Comparison of ENCODE assay signal across 2 cellular contexts in genomic region chr19:55400281-55401087, GRCh38.
TF ChIP-seq lines count a peak whose summit lies in the region.

No MANE protein-coding gene starts in this region.

TF ChIP-seq in HEK293, 187 proteins besides CTCF, POLR2A, EP300 and RAD21:
- TF ChIP-seq ZNF169 (tag by site-specific recombination; IDR thresholded peaks at IDR 0.05) (no peak), ZNF10 (tag by site-specific recombination; IDR thresholded peaks at IDR 0.05) (peak; percentile 99), ZNF664 (tag by site-specific recombination; IDR thresholded peaks at IDR 0.05) (peak; percentile 47; the same call in 1 of the 2 replicates), ZNF660 (tag by site-specific recombination; IDR thresholded peaks at IDR 0.05) (peak; percentile 9; the same call in 1 of the 2 replicates), ZNF600 (tag by site-specific recombination; IDR thresholded peaks at IDR 0.05) (peak; percentile 80)

TF ChIP-seq in endothelial cell of umbilical vein, 7 proteins besides CTCF, POLR2A, EP300 and RAD21:
- TF ChIP-seq FOS (IDR thresholded peaks at IDR 0.05; ENCODE audit: borderline replicate concordance, insufficient read depth, low read length) = no peak
